ENCODE assay signal across 10 cellular contexts in genomic region chr12:57063991-57064725, GRCh38. TPM values are rescaled to one million over a fixed set of nuclear protein-coding genes. Genes with fewer than 3 reads are reported as not detected.
DNase-seq lines count a peak whose midpoint lies in the region; ATAC-seq and TF ChIP-seq lines count a peak whose summit lies in the region.
"Had no signal": no experiment of that assay in that cellular context is flagged by ENCODE, and none has a peak within 500 bp of the region (broad histone marks: within the 10 kb centered on the region; RNA-seq: fewer than 3 reads in every experiment).

No MANE protein-coding gene starts in this region.

- DNase-seq in activated effector memory CD4-positive, alpha-beta T cell treated with anti-CD3 and anti-CD28 coated beads, Interleukin-2, amount 50 U/mL, for 16 hours = peak; percentile 72
- no peak for DNase-seq in activated effector memory CD4-positive, alpha-beta T cell treated with Interleukin-2 at 50 U/mL for 16 hours
- DNase-seq in left lung (no peak), progenitor cell of endocrine pancreas (ENCODE audit: low spot score, unreplicated experiment) (no peak), NCI-H510A treated with DMSO at 0.1 percent for 48 hours (lab: John Stamatoyannopoulos, UW) (no peak)

- TF ChIP-seq CTCF in left lung (IDR thresholded peaks at IDR 0.05) = no peak
- no peak for TF ChIP-seq CTCF in progenitor cell of endocrine pancreas (IDR thresholded peaks at IDR 0.05; ENCODE audit: unreplicated experiment)

- H3K27me3 Mint-ChIP-seq in activated naive CD4-positive, alpha-beta T cell treated with anti-CD3 and anti-CD28 coated beads, Interleukin-2, amount 50 U/mL, for 24 hours = no peaks in the 10 kb centered on the region
- H3K27me3 Mint-ChIP-seq in stimulated activated naive CD8-positive, alpha-beta T cell treated with anti-CD3 and anti-CD28 coated beads, Interleukin-15, Interleukin-2, amounts not matched to agents 100 ng/mL and 50 ng/mL, for 24 hours = no peaks in the 10 kb centered on the region
- no peaks in the 10 kb centered on the region for H3K27me3 Mint-ChIP-seq in progenitor cell of endocrine pancreas

- no peaks in the 10 kb centered on the region for H3K27me3 ChIP-seq in left lung

- peaks cover 4% of the 10 kb centered on the region for H3K9me3 Mint-ChIP-seq in activated naive CD4-positive, alpha-beta T cell treated with anti-CD3 and anti-CD28 coated beads, Interleukin-2, amount 50 U/mL, for 24 hours
- H3K9me3 Mint-ChIP-seq in stimulated activated naive CD8-positive, alpha-beta T cell treated with anti-CD3 and anti-CD28 coated beads, Interleukin-15, Interleukin-2, amounts not matched to agents 100 ng/mL and 50 ng/mL, for 24 hours = peaks cover 4% of the 10 kb centered on the region
- no peaks in the 10 kb centered on the region for H3K9me3 Mint-ChIP-seq in progenitor cell of endocrine pancreas (ENCODE audit: low read depth)

- H3K4me3 ChIP-seq in left lung = no peak overlapping the region

- H3K27ac Mint-ChIP-seq in activated naive CD4-positive, alpha-beta T cell treated with anti-CD3 and anti-CD28 coated beads, Interleukin-2, amount 50 U/mL, for 24 hours = peak overlapping the region; percentile 100
- peak overlapping the region; percentile 95 for H3K27ac Mint-ChIP-seq in stimulated activated naive CD8-positive, alpha-beta T cell treated with anti-CD3 and anti-CD28 coated beads, Interleukin-15, Interleukin-2, amounts not matched to agents 100 ng/mL and 50 ng/mL, for 24 hours
- H3K27ac Mint-ChIP-seq in progenitor cell of endocrine pancreas = no peak overlapping the region

- no peaks in the 10 kb centered on the region for H3K9me3 ChIP-seq in left lung

- peak; percentile 71 for ATAC-seq in HG03565 (IDR thresholded peaks at IDR 0.05; ENCODE audit: unreplicated experiment)
- ATAC-seq in left lung = no peak

- H3K27ac ChIP-seq in left lung = peak overlapping the region in 1 of 2 donors; percentile 38
- H3K27ac ChIP-seq: C4-2B, VCaP had no signal

- peaks cover 0 to 31% of the 10 kb centered on the region in 2 donors for H3K36me3 ChIP-seq in left lung

- H3K4me1 ChIP-seq in left lung = peaks cover 0 to 9% of the 10 kb centered on the region in 2 donors

- H3K4me3 Mint-ChIP-seq in activated naive CD4-positive, alpha-beta T cell treated with anti-CD3 and anti-CD28 coated beads, Interleukin-2, amount 50 U/mL, for 24 hours = peak overlapping the region; percentile 91
- peak overlapping the region; percentile 85 for H3K4me3 Mint-ChIP-seq in stimulated activated naive CD8-positive, alpha-beta T cell treated with anti-CD3 and anti-CD28 coated beads, Interleukin-15, Interleukin-2, amounts not matched to agents 100 ng/mL and 50 ng/mL, for 24 hours
- H3K4me3 Mint-ChIP-seq in progenitor cell of endocrine pancreas (ENCODE audit: low read depth) = no peak overlapping the region

- peaks cover 11% of the 10 kb centered on the region for H3K36me3 Mint-ChIP-seq in activated naive CD4-positive, alpha-beta T cell treated with anti-CD3 and anti-CD28 coated beads, Interleukin-2, amount 50 U/mL, for 24 hours
- peaks cover 59% of the 10 kb centered on the region for H3K36me3 Mint-ChIP-seq in stimulated activated naive CD8-positive, alpha-beta T cell treated with anti-CD3 and anti-CD28 coated beads, Interleukin-15, Interleukin-2, amounts not matched to agents 100 ng/mL and 50 ng/mL, for 24 hours (ENCODE audit: low read depth)
- peaks cover 4% of the 10 kb centered on the region for H3K36me3 Mint-ChIP-seq in progenitor cell of endocrine pancreas (ENCODE audit: insufficient read depth)

- intact Hi-C loops in left lung (cut with DNase I) = loop anchor here in 1 of 2 donors (10.0 kb wide), 1 partner anchor 49 kb away; the partner anchor contains the start of gene TAC3

- H3K4me1 Mint-ChIP-seq in activated naive CD4-positive, alpha-beta T cell treated with anti-CD3 and anti-CD28 coated beads, Interleukin-2, amount 50 U/mL, for 24 hours = peaks cover 63% of the 10 kb centered on the region
- H3K4me1 Mint-ChIP-seq in stimulated activated naive CD8-positive, alpha-beta T cell treated with anti-CD3 and anti-CD28 coated beads, Interleukin-15, Interleukin-2, amounts not matched to agents 100 ng/mL and 50 ng/mL, for 24 hours (ENCODE audit: low read depth) = peaks cover 77% of the 10 kb centered on the region
- no peaks in the 10 kb centered on the region for H3K4me1 Mint-ChIP-seq in progenitor cell of endocrine pancreas (ENCODE audit: low read depth)

RNA-seq across cellular contexts. Expression of gene MYO1A, which starts 14.2 kb away (rescaled TPM):
- total RNA-seq in left lung = under 1 TPM; 0.26 to 0.29 TPM
- 1.2 and 1.6 TPM in 2 replicates for total RNA-seq in progenitor cell of endocrine pancreas

RNA-seq across cellular contexts. Expression of gene NEMP1, which starts 14.4 kb away (rescaled TPM):
- total RNA-seq in left lung = 10 to 100 TPM; 16.4 to 17.9 TPM
- 24.2 and 26.5 TPM in 2 replicates for total RNA-seq in progenitor cell of endocrine pancreas

RNA-seq across cellular contexts. Expression of gene NAB2, which starts 24.8 kb away (rescaled TPM):
- total RNA-seq in left lung (10 to 100 TPM; 28.4 to 40.1 TPM), progenitor cell of endocrine pancreas (13.4 and 13.8 TPM in 2 replicates)

RNA-seq across cellular contexts. Expression of gene STAT6, which starts 47.0 kb away (rescaled TPM):
- 100 to 1,000 TPM; 200 to 237 TPM for total RNA-seq in left lung
- 130 and 136 TPM in 2 replicates for total RNA-seq in progenitor cell of endocrine pancreas

RNA-seq across cellular contexts. Expression of gene TAC3, which starts 47.8 kb away (rescaled TPM):
- total RNA-seq in left lung (not detected), progenitor cell of endocrine pancreas (4.1 and 5.3 TPM in 2 replicates)
